20 cellular contexts compared by ENCODE assay signal in genomic region chr18:31577195-31577594, GRCh38. TPM values are rescaled to one million over a fixed set of nuclear protein-coding genes. Genes with fewer than 3 reads are reported as not detected.
DNase-seq lines count a peak whose midpoint lies in the region; ATAC-seq, FAIRE-seq and TF ChIP-seq lines count a peak whose summit lies in the region.
"Had no signal": no experiment of that assay in that cellular context is flagged by ENCODE, and none has a peak within 500 bp of the region (broad histone marks: within the 10 kb centered on the region; RNA-seq: fewer than 3 reads in every experiment).

No MANE protein-coding gene starts in this region.

- peak; percentile 79 for FAIRE-seq in GM12892 (lab: Jason Lieb, UNC)
- FAIRE-seq: H54 had no signal

- DNase-seq in GM12892 (ENCODE audit: insufficient read length), result no peak
- DNase-seq in stimulated activated naive CD8-positive, alpha-beta T cell treated with anti-CD3 and anti-CD28 coated beads, Interleukin-15, amount 100 ng/mL, for 72 hours, result no peak
- no peak for DNase-seq in activated gamma-delta T cell (lab: John Stamatoyannopoulos, UW)
- no peak for DNase-seq in DMS 273 treated with DMSO at 0.1 percent for 48 hours (lab: John Stamatoyannopoulos, UW)
- DNase-seq in NCI-H2029 (lab: John Stamatoyannopoulos, UW), result no peak
- DNase-seq: 8988T; activated CD4-positive, alpha-beta T cell treated with anti-CD3 and anti-CD28 coated beads, Interleukin-2, amount 50 U/mL, for 1 hour; activated naive CD8-positive, alpha-beta T cell treated with anti-CD3 and anti-CD28 coated beads, Interleukin-2, amount 10 ng/mL, durations not matched to agents 7 days and 5 days; CD8-positive, alpha-beta T cell; cerebellar nuclear complex; DMS153; mesendoderm; nucleus accumbens; stimulated activated naive CD4-positive, alpha-beta T cell treated with Interleukin-2 at 50 U/mL for 16 hours had no signal

- no peak overlapping the region for H3K4me3 Mint-ChIP-seq in stimulated activated naive CD8-positive, alpha-beta T cell treated with anti-CD3 and anti-CD28 coated beads, Interleukin-15, amount 100 ng/mL, for 72 hours
- H3K4me3 Mint-ChIP-seq: activated naive CD8-positive, alpha-beta T cell treated with anti-CD3 and anti-CD28 coated beads, Interleukin-2, amount 10 ng/mL, durations not matched to agents 7 days and 5 days; CD8-positive, alpha-beta T cell had no signal

- TF ChIP-seq POLR2A in GM12892 (IDR thresholded peaks at IDR 0.05; ENCODE audit: low read depth, low read length), result no peak

- H3K4me1 Mint-ChIP-seq in stimulated activated naive CD8-positive, alpha-beta T cell treated with anti-CD3 and anti-CD28 coated beads, Interleukin-15, amount 100 ng/mL, for 72 hours, result peaks cover 1% of the 10 kb centered on the region
- H3K4me1 Mint-ChIP-seq: activated naive CD8-positive, alpha-beta T cell treated with anti-CD3 and anti-CD28 coated beads, Interleukin-2, amount 10 ng/mL, durations not matched to agents 7 days and 5 days had no signal

- H3K9me3 Mint-ChIP-seq in stimulated activated naive CD8-positive, alpha-beta T cell treated with anti-CD3 and anti-CD28 coated beads, Interleukin-15, amount 100 ng/mL, for 72 hours, result no peaks in the 10 kb centered on the region
- H3K9me3 Mint-ChIP-seq: activated naive CD8-positive, alpha-beta T cell treated with anti-CD3 and anti-CD28 coated beads, Interleukin-2, amount 10 ng/mL, durations not matched to agents 7 days and 5 days; CD8-positive, alpha-beta T cell had no signal

- ATAC-seq in GM19438 (IDR thresholded peaks at IDR 0.05; ENCODE audit: low read depth, unreplicated experiment), result peak; percentile 33
- ATAC-seq in HG02623 (IDR thresholded peaks at IDR 0.05; ENCODE audit: unreplicated experiment), result peak; percentile 41
- peak; percentile 30 for ATAC-seq in HG03135 (IDR thresholded peaks at IDR 0.05; ENCODE audit: unreplicated experiment)
- ATAC-seq in stimulated activated naive CD8-positive, alpha-beta T cell treated with anti-CD3 and anti-CD28 coated beads, Interleukin-15, amount 100 ng/mL, for 72 hours, result no peak
- ATAC-seq: CD8-positive, alpha-beta T cell; K562; left lobe of liver had no signal

- no peaks in the 10 kb centered on the region for H3K27me3 Mint-ChIP-seq in stimulated activated naive CD8-positive, alpha-beta T cell treated with anti-CD3 and anti-CD28 coated beads, Interleukin-15, amount 100 ng/mL, for 72 hours

- H3K27ac Mint-ChIP-seq in stimulated activated naive CD8-positive, alpha-beta T cell treated with anti-CD3 and anti-CD28 coated beads, Interleukin-15, amount 100 ng/mL, for 72 hours, result no peak overlapping the region
- H3K27ac Mint-ChIP-seq: activated naive CD8-positive, alpha-beta T cell treated with anti-CD3 and anti-CD28 coated beads, Interleukin-2, amount 10 ng/mL, durations not matched to agents 7 days and 5 days; CD8-positive, alpha-beta T cell had no signal

RNA-seq across cellular contexts. Expression of gene TTR, which starts 14.5 kb away (rescaled TPM):
- polyA plus RNA-seq in GM12892 (2012; ENCODE audit: missing spikeins), result not detected
